ENCODE assay signal across 8 cellular contexts in the genomic region with DNA sequence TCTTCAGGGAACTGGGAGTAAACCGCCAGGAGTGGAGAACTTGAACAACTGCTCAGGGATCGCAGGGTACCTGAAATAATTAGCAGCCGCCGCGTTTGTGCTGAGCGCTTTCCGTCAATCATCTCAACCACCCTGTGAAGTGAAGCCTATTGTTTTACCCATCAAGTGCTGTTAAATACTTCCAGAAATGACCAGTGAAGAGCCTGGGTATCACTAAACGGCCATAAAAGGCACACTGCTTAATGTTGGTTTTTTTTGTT. TPM values are rescaled to one million over a fixed set of nuclear protein-coding genes. Genes with fewer than 3 reads are reported as not detected.
DNase-seq lines count a peak whose midpoint lies in the region; ATAC-seq and TF ChIP-seq lines count a peak whose summit lies in the region.

No MANE protein-coding gene starts in this region.

- H3K79me2 ChIP-seq in neural cell (replicated peaks; ENCODE audit: insufficient read depth, low read length) = peaks cover 35% of the 10 kb centered on the region

- ATAC-seq in GM21447 (IDR thresholded peaks at IDR 0.05; ENCODE audit: unreplicated experiment) (no peak), HG03039 (IDR thresholded peaks at IDR 0.05; ENCODE audit: unreplicated experiment) (no peak)

- peaks cover 32% of the 10 kb centered on the region for H3K36me3 Mint-ChIP-seq in T-helper 1 cell treated with Interleukin-12 subunit alpha and Interleukin-12 subunit beta and Interleukin-4 antibody, amounts not matched to agents 30 μg/mL and 1 μg/mL, for 36 hours (ENCODE audit: low read depth)

- peak overlapping the region; percentile 74 for H3K4me3 ChIP-seq in ectodermal cell (ENCODE audit: insufficient read depth, low read depth, low read length)
- peak overlapping the region; percentile 93 for H3K4me3 ChIP-seq in neural cell (ENCODE audit: low read length)

- H3K27me3 Mint-ChIP-seq in T-helper 1 cell treated with Interleukin-12 subunit alpha and Interleukin-12 subunit beta and Interleukin-4 antibody, amounts not matched to agents 30 μg/mL and 1 μg/mL, for 36 hours (ENCODE audit: low read depth) = peaks cover 6% of the 10 kb centered on the region

- DNase-seq in T-helper 1 cell (no peak), NCI-H526 treated with DMSO at 0.1 percent for 48 hours (lab: John Stamatoyannopoulos, UW) (peak; percentile 60), GM13976 (ENCODE audit: low spot score) (no peak)

- H3K4me1 ChIP-seq in ectodermal cell (ENCODE audit: control insufficient read depth, insufficient read depth, low read length) = peaks cover 18% of the 10 kb centered on the region

- H2AFZ ChIP-seq in neural cell (ENCODE audit: low read depth, low read length) = peak overlapping the region; percentile 15

- TF ChIP-seq RAD21 in neural cell (conservative IDR thresholded peaks at IDR 0.05) = no peak

- peak overlapping the region; percentile 35 for H3K4me2 ChIP-seq in neural cell (ENCODE audit: low read length)

- WGBS in ectodermal cell, 2 experiments = 39 to 40% methylated on average over 8 of the region's 8 CpGs

- no peaks in the 10 kb centered on the region for H3K9me3 Mint-ChIP-seq in T-helper 1 cell treated with Interleukin-12 subunit alpha and Interleukin-12 subunit beta and Interleukin-4 antibody, amounts not matched to agents 30 μg/mL and 1 μg/mL, for 36 hours

- no peak overlapping the region for H3K27ac ChIP-seq in ectodermal cell (ENCODE audit: insufficient read depth, low read depth, low read length, poor library complexity, severe bottlenecking)
- H3K27ac ChIP-seq in neural cell (ENCODE audit: low read length) = peak overlapping the region; percentile 81

- peak overlapping the region; percentile 88 for H3K27ac Mint-ChIP-seq in T-helper 1 cell treated with Interleukin-12 subunit alpha and Interleukin-12 subunit beta and Interleukin-4 antibody, amounts not matched to agents 30 μg/mL and 1 μg/mL, for 36 hours

- H3K36me3 ChIP-seq in ectodermal cell (ENCODE audit: control insufficient read depth, insufficient read depth, low read length) (no peaks in the 10 kb centered on the region), neural cell (ENCODE audit: insufficient read depth, low read length) (no peaks in the 10 kb centered on the region)

- H3K9ac ChIP-seq in neural cell (ENCODE audit: low read length) = peak overlapping the region; percentile 95

- no peaks in the 10 kb centered on the region for H4K20me1 ChIP-seq in neural cell (ENCODE audit: insufficient read depth)

- TF ChIP-seq EP300 in neural cell (conservative IDR thresholded peaks at IDR 0.05; ENCODE audit: poor library complexity, severe bottlenecking) = no peak

- in situ Hi-C loops in GM13976 (cut with MboI; ENCODE audit: low sequenced_read_pairs, unreplicated experiment) = no loop called here

- peaks cover 16% of the 10 kb centered on the region for H3K27me3 ChIP-seq in ectodermal cell (ENCODE audit: control insufficient read depth, insufficient read depth, low read length, poor library complexity, severe bottlenecking)
- no peaks in the 10 kb centered on the region for H3K27me3 ChIP-seq in neural cell (ENCODE audit: insufficient read depth, low read depth, low read length)

- H3K4me1 Mint-ChIP-seq in T-helper 1 cell treated with Interleukin-12 subunit alpha and Interleukin-12 subunit beta and Interleukin-4 antibody, amounts not matched to agents 30 μg/mL and 1 μg/mL, for 36 hours (ENCODE audit: low read depth) = peaks cover 35% of the 10 kb centered on the region

- H3K9me3 ChIP-seq in ectodermal cell (ENCODE audit: control insufficient read depth, low read length) (no peaks in the 10 kb centered on the region), neural cell (ENCODE audit: low read length) (no peaks in the 10 kb centered on the region)

- no peaks in the 10 kb centered on the region for H3F3A ChIP-seq in neural cell (ENCODE audit: insufficient read depth, low read length, poor library complexity, severe bottlenecking)

- TF ChIP-seq CTCF in neural cell (IDR thresholded peaks at IDR 0.05; ENCODE audit: poor library complexity, severe bottlenecking) (no peak), GM13976 (IDR thresholded peaks at IDR 0.05; ENCODE audit: borderline replicate concordance, control extremely low read depth, extremely low read depth, insufficient read depth, missing control alignments) (no peak)

- no peaks in the 10 kb centered on the region for H3K9me2 ChIP-seq in neural cell (ENCODE audit: insufficient read depth, low read length)

- H3K4me3 Mint-ChIP-seq in T-helper 1 cell treated with Interleukin-12 subunit alpha and Interleukin-12 subunit beta and Interleukin-4 antibody, amounts not matched to agents 30 μg/mL and 1 μg/mL, for 36 hours = peak overlapping the region; percentile 90

TF ChIP-seq in neural cell, 6 proteins besides CTCF, POLR2A, EP300 and RAD21:
- no peak for TF ChIP-seq TAF1 (IDR thresholded peaks at IDR 0.05; ENCODE audit: low read depth)
- no peak for TF ChIP-seq REST (IDR thresholded peaks at IDR 0.05; ENCODE audit: borderline replicate concordance)
- TF ChIP-seq SMC3 (conservative IDR thresholded peaks at IDR 0.05; ENCODE audit: poor library complexity) = no peak
- no peak for TF ChIP-seq EZH2 (IDR thresholded peaks at IDR 0.05; ENCODE audit: borderline replicate concordance, insufficient read depth, low read length, poor library complexity, severe bottlenecking)
- no peak for TF ChIP-seq POLR2AphosphoS5 (IDR thresholded peaks at IDR 0.05)
- TF ChIP-seq MXI1 (conservative IDR thresholded peaks at IDR 0.05; ENCODE audit: poor library complexity, severe bottlenecking) = no peak

RNA-seq across cellular contexts. Expression of gene CD59, which starts 1.1 kb away (rescaled TPM):
- 93.9 TPM for polyA plus RNA-seq in ectodermal cell (2013, experiment 1 of 4)
- 88.8 TPM for polyA plus RNA-seq in ectodermal cell (2013, experiment 2 of 4)
- polyA plus RNA-seq in ectodermal cell (2013, experiment 3 of 4) = 74.3 TPM
- 82.8 TPM for polyA plus RNA-seq in ectodermal cell (2013, experiment 4 of 4)
- 248 and 253 TPM in 2 replicates for polyA plus RNA-seq in neural cell
- 95.0 and 134 TPM in 2 replicates for polyA minus RNA-seq in neural cell

RNA-seq across cellular contexts. Expression of gene C11orf91, which starts 34.5 kb away (rescaled TPM):
- polyA plus RNA-seq in ectodermal cell (2013, experiment 1 of 4) = not detected
- not detected for polyA plus RNA-seq in ectodermal cell (2013, experiment 2 of 4)
- 0.64 TPM for polyA plus RNA-seq in ectodermal cell (2013, experiment 3 of 4)
- polyA plus RNA-seq in ectodermal cell (2013, experiment 4 of 4) = 0.85 TPM
- not detected in 2 replicates for polyA plus RNA-seq in neural cell
- not detected in 2 replicates for polyA minus RNA-seq in neural cell

RNA-seq across cellular contexts. Expression of gene FBXO3, which starts 39.2 kb away (rescaled TPM):
- 31.5 TPM for polyA plus RNA-seq in ectodermal cell (2013, experiment 1 of 4)
- polyA plus RNA-seq in ectodermal cell (2013, experiment 2 of 4) = 34.3 TPM
- 30.7 TPM for polyA plus RNA-seq in ectodermal cell (2013, experiment 3 of 4)
- polyA plus RNA-seq in ectodermal cell (2013, experiment 4 of 4) = 32.8 TPM
- polyA plus RNA-seq in neural cell = 112 and 115 TPM in 2 replicates
- polyA minus RNA-seq in neural cell = 101 and 123 TPM in 2 replicates
